ENCODE assay signal across 25 cellular contexts in the genomic region with DNA sequence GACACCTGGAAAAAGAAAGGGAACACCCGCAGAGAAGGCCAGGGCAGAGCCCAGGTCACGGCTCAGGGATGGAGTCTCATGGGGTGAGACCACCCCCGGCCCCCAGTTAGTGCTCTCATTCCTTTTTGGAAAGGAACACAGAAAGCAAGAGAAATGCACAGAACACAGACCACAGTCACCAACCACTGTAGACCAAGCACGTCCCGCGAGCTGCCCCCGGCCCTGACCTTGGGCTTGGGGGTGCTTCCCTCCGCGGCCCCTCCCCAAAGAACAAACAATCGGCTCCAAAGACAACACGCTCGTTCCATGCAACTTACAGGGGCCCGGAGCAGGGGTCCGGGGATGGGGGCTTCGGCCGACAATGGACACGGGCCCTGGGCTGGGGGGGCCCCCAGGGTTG. TPM values are rescaled to one million over a fixed set of nuclear protein-coding genes. Genes with fewer than 3 reads are reported as not detected.
DNase-seq lines count a peak whose midpoint lies in the region; ATAC-seq, FAIRE-seq and TF ChIP-seq lines count a peak whose summit lies in the region.
"Had no signal": no experiment of that assay in that cellular context is flagged by ENCODE, and none has a peak within 500 bp of the region (broad histone marks: within the 10 kb centered on the region; RNA-seq: fewer than 3 reads in every experiment).

No MANE protein-coding gene starts in this region.

- H3K36me3 Mint-ChIP-seq in CD4-positive, CD25-positive, alpha-beta regulatory T cell = peaks cover 19% of the 10 kb centered on the region
- H3K36me3 Mint-ChIP-seq in stimulated activated effector memory CD8-positive, alpha-beta T cell treated with anti-CD3 and anti-CD28 coated beads, Interleukin-12 subunit alpha, Interleukin-12 subunit beta, amount 100 ng/mL, for 72 hours = peaks cover 11% of the 10 kb centered on the region

- no peak for TF ChIP-seq CTCF in HCT116 (IDR thresholded peaks at IDR 0.05 in 2 of 3, conservative IDR thresholded peaks at IDR 0.05 in 1 of 3; ENCODE audit: borderline replicate concordance in 1 of 3, insufficient read depth in 1 of 3, low read depth in 2 of 3, low read length in 2 of 3)
- no peak for TF ChIP-seq CTCF in esophagus muscularis mucosa (IDR thresholded peaks at IDR 0.05)
- no peak for TF ChIP-seq CTCF in kidney (IDR thresholded peaks at IDR 0.05; ENCODE audit: borderline replicate concordance, extremely low read depth, insufficient read depth)

- FAIRE-seq in RCC 7860 (lab: Jason Lieb, UNC) = no peak
- no peak for FAIRE-seq in kidney (lab: Jason Lieb, UNC)
- FAIRE-seq: GM12891 had no signal

- no peak for ATAC-seq in CD4-positive, CD25-positive, alpha-beta regulatory T cell (ENCODE audit: low read depth in 2 of 2)
- ATAC-seq in HCT116 = no peak
- ATAC-seq in stimulated activated effector memory CD8-positive, alpha-beta T cell treated with anti-CD3 and anti-CD28 coated beads, Interleukin-12 subunit alpha, Interleukin-12 subunit beta, amount 100 ng/mL, for 72 hours = no peak
- ATAC-seq: CD8-positive, alpha-beta T cell had no signal

- H3K27me3 Mint-ChIP-seq in CD4-positive, CD25-positive, alpha-beta regulatory T cell = no peaks in the 10 kb centered on the region

- no peak overlapping the region for H2AFZ ChIP-seq in HCT116 (ENCODE audit: low read depth, low read length, poor library complexity, severe bottlenecking)
- H2AFZ ChIP-seq: GM23248 had no signal

- TF ChIP-seq EP300 in esophagus muscularis mucosa (IDR thresholded peaks at IDR 0.05) = no peak

- H3K4me3 Mint-ChIP-seq in CD4-positive, CD25-positive, alpha-beta regulatory T cell = no peak overlapping the region
- H3K4me3 Mint-ChIP-seq in stimulated activated effector memory CD8-positive, alpha-beta T cell treated with anti-CD3 and anti-CD28 coated beads, Interleukin-12 subunit alpha, Interleukin-12 subunit beta, amount 100 ng/mL, for 72 hours = no peak overlapping the region
- H3K4me3 Mint-ChIP-seq: CD8-positive, alpha-beta T cell; IgD-negative memory B cell had no signal

- no TSS peak for BruUV-seq in HCT116 (replicated peaks; lab: Mats Ljungman, UMichigan)

- no peak overlapping the region for H3K4me3 ChIP-seq in CD4-positive, CD25-positive, alpha-beta regulatory T cell (ENCODE audit: low read depth, low read length)
- H3K4me3 ChIP-seq in HCT116 (replicated peaks in 1 of 2; ENCODE audit: low read depth in 1 of 2, low read length in 2 of 2) (no peak overlapping the region), esophagus muscularis mucosa (no peak overlapping the region), kidney (ENCODE audit: low read length in 2 of 2) (no peak overlapping the region)
- H3K4me3 ChIP-seq: GM23248, HAP-1 had no signal

- H3K9ac ChIP-seq in HCT116 (ENCODE audit: low read length) (no peak overlapping the region), kidney (ENCODE audit: low read length in 2 of 2) (no peak overlapping the region)
- H3K9ac ChIP-seq: GM23248, SK-N-SH had no signal

- peaks cover 16% of the 10 kb centered on the region for H3K36me3 ChIP-seq in CD4-positive, CD25-positive, alpha-beta regulatory T cell (ENCODE audit: control insufficient read depth, insufficient read depth, low read length)
- H3K36me3 ChIP-seq in HCT116 (ENCODE audit: control insufficient read depth in 1 of 2, insufficient read depth in 2 of 2, low read length in 2 of 2) = peaks cover 4% of the 10 kb centered on the region in 2 experiments; a peak in 2 of 4 replicates
- peaks cover 14 to 33% (median 30%) of the 10 kb centered on the region in 4 donors for H3K36me3 ChIP-seq in esophagus muscularis mucosa
- peaks cover 0 to 12% of the 10 kb centered on the region in 2 donors for H3K36me3 ChIP-seq in kidney (ENCODE audit: control insufficient read depth in 1 of 2, insufficient read depth in 2 of 2, low read length in 2 of 2)

- H3K4me1 Mint-ChIP-seq in CD4-positive, CD25-positive, alpha-beta regulatory T cell = peaks cover 0 to 21% (median 2%) of the 10 kb centered on the region in 4 donors
- H3K4me1 Mint-ChIP-seq in stimulated activated effector memory CD8-positive, alpha-beta T cell treated with anti-CD3 and anti-CD28 coated beads, Interleukin-12 subunit alpha, Interleukin-12 subunit beta, amount 100 ng/mL, for 72 hours = peaks cover 19% of the 10 kb centered on the region

- H3K4me1 ChIP-seq in CD4-positive, CD25-positive, alpha-beta regulatory T cell (ENCODE audit: control insufficient read depth, insufficient read depth, low read length, poor library complexity, severe bottlenecking) = peaks cover 6% of the 10 kb centered on the region
- no peaks in the 10 kb centered on the region; a peak in 1 of 4 replicates for H3K4me1 ChIP-seq in HCT116 (ENCODE audit: control insufficient read depth in 1 of 2, insufficient read depth in 2 of 2, low read length in 2 of 2)
- no peaks in the 10 kb centered on the region for H3K4me1 ChIP-seq in esophagus muscularis mucosa
- no peaks in the 10 kb centered on the region for H3K4me1 ChIP-seq in kidney (ENCODE audit: control insufficient read depth in 1 of 2, insufficient read depth in 1 of 2, low read depth in 1 of 2, low read length in 2 of 2)
- H3K4me1 ChIP-seq: HAP-1 had no signal

- no peak overlapping the region for H3K4me2 ChIP-seq in HCT116 (ENCODE audit: low read length)
- H3K4me2 ChIP-seq: SK-N-SH had no signal

- TF ChIP-seq POLR2A in HCT116 (IDR thresholded peaks at IDR 0.05; ENCODE audit: borderline replicate concordance, extremely low read depth, insufficient read depth, insufficient read length) (no peak), esophagus muscularis mucosa (IDR thresholded peaks at IDR 0.05; ENCODE audit: low read depth) (no peak)

- peak overlapping the region in 2 of 3 donors; percentile 60 to 76 for H3K27ac Mint-ChIP-seq in CD4-positive, CD25-positive, alpha-beta regulatory T cell
- peak overlapping the region; percentile 75 for H3K27ac Mint-ChIP-seq in stimulated activated effector memory CD8-positive, alpha-beta T cell treated with anti-CD3 and anti-CD28 coated beads, Interleukin-12 subunit alpha, Interleukin-12 subunit beta, amount 100 ng/mL, for 72 hours
- H3K27ac Mint-ChIP-seq: CD8-positive, alpha-beta T cell; IgD-negative memory B cell had no signal

- no peak overlapping the region for H3K27ac ChIP-seq in CD4-positive, CD25-positive, alpha-beta regulatory T cell (ENCODE audit: insufficient read depth, low read length, poor library complexity, severe bottlenecking)
- H3K27ac ChIP-seq in HCT116 (ENCODE audit: low read depth, low read length) = no peak overlapping the region
- no peak overlapping the region for H3K27ac ChIP-seq in esophagus muscularis mucosa (replicated peaks in 1 of 4)
- H3K27ac ChIP-seq in kidney (ENCODE audit: low read depth in 2 of 2, low read length in 2 of 2) = no peak overlapping the region
- H3K27ac ChIP-seq: GM23248 had no signal

- H3K9me3 Mint-ChIP-seq in CD4-positive, CD25-positive, alpha-beta regulatory T cell = no peaks in the 10 kb centered on the region
- no peaks in the 10 kb centered on the region for H3K9me3 Mint-ChIP-seq in stimulated activated effector memory CD8-positive, alpha-beta T cell treated with anti-CD3 and anti-CD28 coated beads, Interleukin-12 subunit alpha, Interleukin-12 subunit beta, amount 100 ng/mL, for 72 hours
- H3K9me3 Mint-ChIP-seq: CD8-positive, alpha-beta T cell; IgD-negative memory B cell had no signal

- 85% methylated on average over 14 of the region's 17 CpGs for WGBS in esophagus muscularis mucosa

- H4K20me1 ChIP-seq in HCT116 (ENCODE audit: insufficient read depth) = no peaks in the 10 kb centered on the region

- TF ChIP-seq RAD21 in HCT116 (IDR thresholded peaks at IDR 0.05; ENCODE audit: low read depth) = no peak

- RAD21 ChIA-PET in HCT116 (lab: Charles Lee; ENCODE audit: low non-redundant PET in 1 of 2, low total read pairs in 2 of 2, uncharacterized antibody in 2 of 2, unreplicated experiment in 2 of 2) = no interaction called here

- H3K9me3 ChIP-seq in CD4-positive, CD25-positive, alpha-beta regulatory T cell (ENCODE audit: control insufficient read depth in 2 of 2, low read length in 2 of 2) = no peaks in the 10 kb centered on the region
- H3K9me3 ChIP-seq in HCT116 (ENCODE audit: control insufficient read depth in 1 of 2, insufficient read depth in 1 of 2, low read depth in 1 of 2, low read length in 2 of 2) (no peaks in the 10 kb centered on the region), esophagus muscularis mucosa (no peaks in the 10 kb centered on the region), kidney (ENCODE audit: control insufficient read depth in 1 of 2, low read length in 2 of 2) (no peaks in the 10 kb centered on the region)
- H3K9me3 ChIP-seq: HAP-1, SK-N-SH had no signal

- no peaks in the 10 kb centered on the region for H3K9me2 ChIP-seq in HCT116 (ENCODE audit: insufficient read depth)
- H3K9me2 ChIP-seq: SK-N-SH had no signal

- intact Hi-C loops in HCT116 (cut with micrococcal nuclease) = no loop called here
- intact Hi-C loops in esophagus muscularis mucosa (cut with DNase I) = no loop called here
- intact Hi-C loops in kidney (cut with DNase I) = no loop called here

- POLR2A ChIA-PET in HCT116 (lab: Charles Lee) = no interaction called here

- CTCF ChIA-PET in HCT116 (lab: Charles Lee) = no interaction called here

- DNase-seq in CD4-positive, CD25-positive, alpha-beta regulatory T cell = no peak
- DNase-seq in HCT116 (ENCODE audit: low read depth, low spot score) (no peak), esophagus muscularis mucosa (ENCODE audit: extremely low spot score) (peak; percentile 64), RCC 7860 (ENCODE audit: low spot score) (no peak), SK-N-DZ (ENCODE audit: low spot score) (no peak), kidney (no peak)
- no peak for DNase-seq in stimulated activated effector memory CD8-positive, alpha-beta T cell treated with anti-CD3 and anti-CD28 coated beads, Interleukin-12 subunit alpha, Interleukin-12 subunit beta, amount 100 ng/mL, for 72 hours (ENCODE audit: low spot score in 2 of 2)
- DNase-seq: CD8-positive, alpha-beta T cell; DMS153; GM23248; NCI-H1694; NCI-H2081; NCI-H2171; NCI-H345; NCI-H526 treated with DMSO at 0.1 percent for 48 hours; RPMI8226; SHP77 treated with DMSO at 0.1 percent for 48 hours; SK-N-SH had no signal

- no peaks in the 10 kb centered on the region for H3K79me2 ChIP-seq in HCT116 (ENCODE audit: insufficient read depth, low read length)

- H3K27me3 ChIP-seq in CD4-positive, CD25-positive, alpha-beta regulatory T cell (ENCODE audit: control insufficient read depth, insufficient read depth, low read length) = no peaks in the 10 kb centered on the region
- H3K27me3 ChIP-seq in HCT116 (ENCODE audit: insufficient read depth, low read length) (no peaks in the 10 kb centered on the region), esophagus muscularis mucosa (no peaks in the 10 kb centered on the region)

RNA-seq across cellular contexts. Expression of gene CELF3, which starts 12.8 kb away (rescaled TPM):
- total RNA-seq in CD4-positive, CD25-positive, alpha-beta regulatory T cell = not detected
- not detected for polyA plus RNA-seq in CD4-positive, CD25-positive, alpha-beta regulatory T cell
- not detected for total RNA-seq in HCT116 (2021; ENCODE audit: unreplicated experiment)
- polyA plus RNA-seq in HCT116 (2012) = 0.02 and 0.04 TPM in 2 replicates
- 1 to 10 TPM in 1 of 4 donors, under 1 TPM in 3; 0.23 to 1.0 (median 0.58) TPM for total RNA-seq in esophagus muscularis mucosa
- 69.6 and 83.1 TPM in 2 replicates for polyA plus RNA-seq in SK-N-DZ (2014; cell fraction: cytosol; rRNA removed)
- polyA plus RNA-seq in SK-N-DZ (2014; cell fraction: nucleus; rRNA removed) = 165 and 217 TPM in 2 replicates
- not detected for total RNA-seq in kidney
- polyA plus RNA-seq in kidney (ENCODE audit: insufficient read depth, low read depth, low replicate concordance) = 0.39 TPM
- total RNA-seq: CD8-positive, alpha-beta T cell; G401; GM23248; HT1080; M059J had no signal
- polyA plus RNA-seq: BJ, GM23248, IgD-negative memory B cell had no signal

RNA-seq across cellular contexts. Expression of gene RIIAD1, which starts 17.5 kb away (rescaled TPM):
- not detected for total RNA-seq in CD4-positive, CD25-positive, alpha-beta regulatory T cell
- not detected for polyA plus RNA-seq in CD4-positive, CD25-positive, alpha-beta regulatory T cell
- 0.12 TPM for total RNA-seq in HCT116 (2021; ENCODE audit: unreplicated experiment)
- polyA plus RNA-seq in HCT116 (2012) = not detected in 2 replicates
- total RNA-seq in esophagus muscularis mucosa = 1 to 10 TPM in 1 of 4 donors, not detected in 3; 1.7 TPM
- 7.4 and 11.3 TPM in 2 replicates for polyA plus RNA-seq in SK-N-DZ (2014; cell fraction: cytosol; rRNA removed)
- 6.5 and 9.5 TPM in 2 replicates for polyA plus RNA-seq in SK-N-DZ (2014; cell fraction: nucleus; rRNA removed)
- not detected for total RNA-seq in kidney
- polyA plus RNA-seq in kidney (ENCODE audit: insufficient read depth, low read depth, low replicate concordance) = 4.0 TPM
- total RNA-seq: CD8-positive, alpha-beta T cell; G401; GM23248; HT1080; M059J had no signal
- polyA plus RNA-seq: BJ, IgD-negative memory B cell, SK-N-SH had no signal

RNA-seq across cellular contexts. Expression of gene MRPL9, which starts 59.5 kb away (rescaled TPM):
- 87.5 TPM for total RNA-seq in CD4-positive, CD25-positive, alpha-beta regulatory T cell
- polyA plus RNA-seq in CD4-positive, CD25-positive, alpha-beta regulatory T cell = 100 to 1,000 TPM; 148 to 179 (median 166) TPM
- 94.5 TPM for total RNA-seq in HCT116 (2021; ENCODE audit: unreplicated experiment)
- 64.1 and 85.2 TPM in 2 replicates for polyA plus RNA-seq in HCT116 (2012)
- 10 to 100 TPM; 49.8 to 57.0 (median 56.5) TPM for total RNA-seq in esophagus muscularis mucosa
- polyA plus RNA-seq in SK-N-DZ (2014; cell fraction: cytosol; rRNA removed) = 185 and 229 TPM in 2 replicates
- 163 and 169 TPM in 2 replicates for polyA plus RNA-seq in SK-N-DZ (2014; cell fraction: nucleus; rRNA removed)
- total RNA-seq in kidney = 65.3 TPM
- 87.1 TPM for polyA plus RNA-seq in kidney (ENCODE audit: insufficient read depth, low read depth, low replicate concordance)
